ENCODE assay signal across 16 cellular contexts in the genomic region with DNA sequence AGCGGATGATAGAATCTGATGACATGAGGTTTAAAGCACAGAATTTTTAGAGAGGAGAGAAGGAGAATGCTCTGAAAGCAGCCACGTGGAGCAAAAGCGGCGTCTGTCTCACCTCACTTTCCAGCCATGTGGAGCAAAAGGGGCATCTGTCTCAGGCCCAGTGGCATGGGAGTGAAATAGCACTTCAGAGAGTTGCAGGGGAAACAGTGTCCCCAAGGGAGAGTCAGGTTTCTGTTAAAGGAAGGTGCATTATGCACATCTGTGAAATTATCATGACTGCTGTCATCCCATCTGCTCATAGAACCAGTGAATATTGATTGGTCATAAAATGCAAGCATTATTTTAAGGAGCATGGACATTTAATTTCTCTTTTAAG.
DNase-seq lines count a peak whose midpoint lies in the region; ATAC-seq and TF ChIP-seq lines count a peak whose summit lies in the region.
"Had no signal": no experiment of that assay in that cellular context is flagged by ENCODE, and none has a peak within 500 bp of the region (broad histone marks: within the 10 kb centered on the region; RNA-seq: fewer than 3 reads in every experiment).

No MANE protein-coding gene starts in this region.

- H3K27me3 Mint-ChIP-seq in memory B cell (no peaks in the 10 kb centered on the region), neural progenitor cell (ENCODE audit: insufficient read depth, low read depth) (no peaks in the 10 kb centered on the region)
- H3K27me3 Mint-ChIP-seq: activated CD4-positive, alpha-beta T cell treated with anti-CD3 and anti-CD28 coated beads for 36 hours; CD4-positive, CD25-positive, alpha-beta regulatory T cell had no signal

- DNase-seq in NCI-H2171 treated with DMSO at 0.1 percent for 48 hours (lab: John Stamatoyannopoulos, UW) = peak; percentile 100
- DNase-seq in memory B cell (ENCODE audit: low spot score in 2 of 2) = no peak
- no peak for DNase-seq in neural progenitor cell (ENCODE audit: low spot score)
- no peak for DNase-seq in GM20000 (ENCODE audit: low spot score)
- no peak for DNase-seq in OCI-M1 (lab: John Stamatoyannopoulos, UW)
- DNase-seq: activated CD4-positive, alpha-beta T cell treated with anti-CD3 and anti-CD28 coated beads for 36 hours; CD4-positive, CD25-positive, alpha-beta regulatory T cell; central memory CD4-positive, alpha-beta T cell; mesenchymal stem cell; right cardiac atrium; stimulated activated CD4-positive, alpha-beta T cell treated with anti-CD3 and anti-CD28 coated beads, Interleukin-2, amount 100 ng/mL, for 48 hours; T-helper 2 cell; trophoblast cell had no signal

- peaks cover 2% of the 10 kb centered on the region for H3K4me1 Mint-ChIP-seq in memory B cell
- no peaks in the 10 kb centered on the region for H3K4me1 Mint-ChIP-seq in neural progenitor cell
- H3K4me1 Mint-ChIP-seq: activated CD4-positive, alpha-beta T cell treated with anti-CD3 and anti-CD28 coated beads for 36 hours; CD4-positive, CD25-positive, alpha-beta regulatory T cell had no signal

- H3K36me3 ChIP-seq in neural progenitor cell = no peaks in the 10 kb centered on the region

- H3K27ac ChIP-seq in neural progenitor cell = no peak overlapping the region
- H3K27ac ChIP-seq: RWPE1 had no signal

- no peaks in the 10 kb centered on the region for H3K27me3 ChIP-seq in neural progenitor cell

- no peak overlapping the region for H3K4me3 Mint-ChIP-seq in memory B cell
- no peak overlapping the region for H3K4me3 Mint-ChIP-seq in neural progenitor cell
- H3K4me3 Mint-ChIP-seq: activated CD4-positive, alpha-beta T cell treated with anti-CD3 and anti-CD28 coated beads for 36 hours; CD4-positive, CD25-positive, alpha-beta regulatory T cell had no signal

- no peak overlapping the region for H3K4me2 ChIP-seq in neural progenitor cell

- H3K27ac Mint-ChIP-seq in memory B cell (no peak overlapping the region), neural progenitor cell (no peak overlapping the region)
- H3K27ac Mint-ChIP-seq: activated CD4-positive, alpha-beta T cell treated with anti-CD3 and anti-CD28 coated beads for 36 hours; CD4-positive, CD25-positive, alpha-beta regulatory T cell had no signal

- H3K9me3 Mint-ChIP-seq in memory B cell (no peaks in the 10 kb centered on the region), neural progenitor cell (no peaks in the 10 kb centered on the region)

- TF ChIP-seq CTCF in neural progenitor cell (IDR thresholded peaks at IDR 0.05) (no peak), GM20000 (IDR thresholded peaks at IDR 0.05; ENCODE audit: extremely low read depth, missing control alignments) (no peak)

- H3K9me3 ChIP-seq in neural progenitor cell (ENCODE audit: low read depth) = no peaks in the 10 kb centered on the region

- no peak overlapping the region for H3K4me3 ChIP-seq in neural progenitor cell

- no peaks in the 10 kb centered on the region for H3K4me1 ChIP-seq in neural progenitor cell

- H3K79me2 ChIP-seq in neural progenitor cell (ENCODE audit: low read depth) = peaks cover 17% of the 10 kb centered on the region

- H2AFZ ChIP-seq in neural progenitor cell (replicated peaks) = no peak overlapping the region

- no peaks in the 10 kb centered on the region for H4K20me1 ChIP-seq in neural progenitor cell (ENCODE audit: low read depth)

- H3F3A ChIP-seq in neural progenitor cell (ENCODE audit: low read depth) = no peaks in the 10 kb centered on the region

- H3K36me3 Mint-ChIP-seq in memory B cell (peaks cover 3% of the 10 kb centered on the region), neural progenitor cell (peaks cover 6% of the 10 kb centered on the region)

- ATAC-seq in GM19043 (IDR thresholded peaks at IDR 0.05; ENCODE audit: low read depth, unreplicated experiment) = peak; percentile 55
- ATAC-seq in HG03354 (IDR thresholded peaks at IDR 0.05; ENCODE audit: poor library complexity, severe bottlenecking, unreplicated experiment) = peak; percentile 79
- peak; percentile 68 for ATAC-seq in memory B cell (ENCODE audit: low read depth)
- ATAC-seq: activated CD4-positive, alpha-beta T cell treated with anti-CD3 and anti-CD28 coated beads for 36 hours; right cardiac atrium had no signal

- no peak overlapping the region for H3K9ac ChIP-seq in neural progenitor cell
